9 cellular contexts compared by ENCODE assay signal in the genomic region with DNA sequence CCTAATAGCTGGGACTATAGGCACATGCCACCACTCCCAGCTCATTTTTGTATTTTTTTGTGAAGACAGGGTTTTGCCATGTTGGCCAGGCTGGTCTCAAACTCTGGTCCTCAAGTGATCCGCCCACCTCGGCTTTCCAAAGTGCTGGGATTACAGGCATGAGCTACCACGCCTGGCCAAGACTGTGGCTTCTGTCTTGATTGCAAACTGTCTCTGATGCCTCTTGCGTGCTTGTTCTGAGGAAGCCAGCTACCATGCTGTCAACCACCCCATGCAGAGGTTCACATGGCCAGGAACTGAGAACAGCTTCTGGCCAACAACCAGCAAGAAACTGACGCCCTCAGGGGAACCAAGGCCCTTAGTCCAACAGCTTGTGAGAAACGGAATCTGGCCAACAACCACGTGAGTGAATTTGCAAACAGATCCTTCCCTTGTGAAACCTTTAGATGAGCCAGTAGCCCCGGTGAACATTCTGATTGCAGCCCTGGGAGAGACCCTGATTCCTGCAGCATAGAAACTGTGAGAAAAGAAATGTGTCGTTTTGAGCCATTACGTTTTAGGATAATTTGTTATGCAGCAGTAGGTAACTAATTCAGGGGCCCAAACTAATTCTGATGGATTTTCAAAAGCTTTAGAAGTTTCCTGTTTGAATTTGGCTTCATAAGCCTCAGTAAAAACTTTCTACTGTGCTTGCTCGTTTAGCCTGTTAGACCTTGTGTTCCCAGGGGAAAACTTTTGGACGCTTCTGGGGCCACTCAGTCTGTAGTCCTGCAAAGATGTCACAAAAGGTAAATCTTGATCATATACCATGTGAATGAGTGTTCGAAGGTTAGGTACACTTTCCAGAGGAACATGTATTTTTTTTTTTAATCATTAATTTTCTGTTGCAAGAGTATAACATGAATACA.
DNase-seq lines count a peak whose midpoint lies in the region; ATAC-seq and TF ChIP-seq lines count a peak whose summit lies in the region.
"Had no signal": no experiment of that assay in that cellular context is flagged by ENCODE, and none has a peak within 500 bp of the region (broad histone marks: within the 10 kb centered on the region; RNA-seq: fewer than 3 reads in every experiment).

No MANE protein-coding gene starts in this region.

- peaks cover 26% of the 10 kb centered on the region for H3K4me1 Mint-ChIP-seq in brain
- peaks cover 41% of the 10 kb centered on the region for H3K4me1 Mint-ChIP-seq in osteocyte (ENCODE audit: unreplicated experiment)

- H3K27ac ChIP-seq in dorsolateral prefrontal cortex, result peak overlapping the region in 1 of 59 donors; percentile 26

- CTCF ChIA-PET in BJ (lab: Yijun Ruan, JAX), result interaction anchor here (0.6 to 1.8 kb wide), 4 partner anchors 12 to 797 kb away, joined by 3 to 5 read pairs (median 4); no protein-coding TSS in a partner anchor

- H3K27me3 Mint-ChIP-seq in brain (peaks cover 14% of the 10 kb centered on the region), osteocyte (ENCODE audit: unreplicated experiment) (no peaks in the 10 kb centered on the region)

- TF ChIP-seq CTCF in BJ (IDR thresholded peaks at IDR 0.05; ENCODE audit: insufficient read depth, low read depth, low read length) (no peak), brain (conservative IDR thresholded peaks at IDR 0.05) (no peak), osteocyte (IDR thresholded peaks at IDR 0.05) (no peak), dorsolateral prefrontal cortex (IDR thresholded peaks at IDR 0.05 in 54 of 56, conservative IDR thresholded peaks at IDR 0.05 in 2 of 56; ENCODE audit: low read depth in 1 of 56, partially characterized antibody in 56 of 56) (no peak)

- H3K36me3 Mint-ChIP-seq in brain (no peaks in the 10 kb centered on the region), osteocyte (ENCODE audit: unreplicated experiment) (no peaks in the 10 kb centered on the region)

- H3K9me3 Mint-ChIP-seq in brain (peaks cover 0 to 2% (median 0%) of the 10 kb centered on the region in 5 experiments), osteocyte (ENCODE audit: unreplicated experiment) (no peaks in the 10 kb centered on the region)

- H3K4me3 Mint-ChIP-seq in brain, result peak overlapping the region in 2 of 5 experiments; percentile 9 to 32
- H3K4me3 Mint-ChIP-seq in osteocyte (ENCODE audit: unreplicated experiment), result peak overlapping the region; percentile 48

- H3K36me3 ChIP-seq in BJ (ENCODE audit: control insufficient read depth, insufficient read depth, low read length), result no peaks in the 10 kb centered on the region
- H3K36me3 ChIP-seq: breast epithelium had no signal

- intact Hi-C loops in dorsolateral prefrontal cortex (cut with DNase I), result loop anchor here in 1 of 2 donors (10.0 kb wide), 2 partner anchors 88 to 158 kb away; no protein-coding TSS in a partner anchor

- DNase-seq in BJ (ENCODE audit: low read depth), result peak; percentile 66
- peak; percentile 90 for DNase-seq in osteocyte (ENCODE audit: extremely low spot score, unreplicated experiment)
- no peak for DNase-seq in dorsolateral prefrontal cortex
- DNase-seq in NCI-H1694 treated with DMSO at 0.1 percent for 48 hours (lab: John Stamatoyannopoulos, UW), result no peak
- no peak for DNase-seq in cortex of kidney (lab: John Stamatoyannopoulos, UW)

- H3K27me3 ChIP-seq in BJ (ENCODE audit: control insufficient read depth, insufficient read depth, low read length) (no peaks in the 10 kb centered on the region), dorsolateral prefrontal cortex (peaks cover 0 to 53% (median 6%) of the 10 kb centered on the region in 45 donors)

- POLR2A ChIA-PET in BJ (lab: Charles Lee), result no interaction called here

- H3K27ac Mint-ChIP-seq in brain (peak overlapping the region in 4 of 5 experiments; percentile 24 to 91 (median 79)), osteocyte (ENCODE audit: unreplicated experiment) (peak overlapping the region; percentile 88)

- H3K4me3 ChIP-seq in BJ (ENCODE audit: low read depth, low read length) (no peak overlapping the region), dorsolateral prefrontal cortex (no peak overlapping the region)
- H3K4me3 ChIP-seq: breast epithelium had no signal

- ATAC-seq in GM19397 (IDR thresholded peaks at IDR 0.05; ENCODE audit: unreplicated experiment) (peak; percentile 83), HG03342 (IDR thresholded peaks at IDR 0.05; ENCODE audit: unreplicated experiment) (peak; percentile 86)

Comparison
In these comparisons a context has a peak if more than half of its experiments do, and no peak if none do; other contexts are left out.
1. DNase-seq: peak in BJ (single experiment) and osteocyte (single experiment); none in dorsolateral prefrontal cortex (0 of 10), NCI-H1694 treated with DMSO at 0.1 percent for 48 hours (single experiment) and cortex of kidney (single experiment).